In the genomic region with DNA sequence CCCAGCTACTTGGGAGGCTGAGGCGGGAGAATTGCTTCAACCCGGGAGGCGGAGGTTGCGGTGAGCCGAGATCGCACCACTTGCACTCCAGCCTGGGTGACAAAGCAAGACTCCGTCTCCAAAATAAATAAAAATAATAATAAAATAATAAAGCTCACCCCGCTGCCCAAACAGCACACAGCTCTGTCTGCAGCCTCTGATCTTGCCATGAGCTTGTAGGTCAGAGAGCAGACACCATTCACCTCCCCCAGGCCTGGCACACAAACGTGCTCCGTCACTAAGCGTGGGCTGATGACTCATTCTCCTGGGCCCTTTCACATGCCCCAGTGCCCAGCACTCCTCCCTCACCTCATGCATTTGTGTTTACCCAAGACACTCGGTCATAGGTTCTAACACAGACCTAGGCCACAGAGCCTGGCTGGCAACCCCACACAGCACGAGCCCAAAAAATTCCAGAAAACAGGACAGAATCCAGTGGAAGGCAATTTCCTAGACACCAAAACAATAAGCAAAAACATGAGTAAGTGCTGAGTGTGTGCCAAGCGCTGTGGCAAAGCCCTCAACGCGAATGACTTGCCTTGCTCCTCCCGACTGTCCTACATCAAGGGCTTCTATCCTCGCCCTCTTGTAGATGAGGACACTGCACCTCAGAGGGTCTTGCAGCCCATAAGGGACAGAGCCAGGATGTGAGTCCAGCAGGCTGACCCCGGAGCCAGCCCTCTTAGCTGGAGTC, we compare ENCODE assay signal across 8 cellular contexts. TPM values are rescaled to one million over a fixed set of nuclear protein-coding genes. Genes with fewer than 3 reads are reported as not detected.
DNase-seq lines count a peak whose midpoint lies in the region; ATAC-seq and TF ChIP-seq lines count a peak whose summit lies in the region.

No MANE protein-coding gene starts in this region.

- intact Hi-C loops in transverse colon (cut with DNase I; ENCODE audit: low total_unique reads) = no loop called here

- no peak for TF ChIP-seq POLR2A in transverse colon (IDR thresholded peaks at IDR 0.05)

- TF ChIP-seq CTCF in transverse colon (IDR thresholded peaks at IDR 0.05) = no peak

- ATAC-seq in GM19455 (IDR thresholded peaks at IDR 0.05; ENCODE audit: unreplicated experiment) = no peak

- H3K27ac ChIP-seq in transverse colon = peak overlapping the region; percentile 78 to 82 (median 79)

- H3K9me3 ChIP-seq in endocrine pancreas (ENCODE audit: control insufficient read depth, low read length) = no peaks in the 10 kb centered on the region
- H3K9me3 ChIP-seq in transverse colon = no peaks in the 10 kb centered on the region

- no peak for TF ChIP-seq EP300 in transverse colon (IDR thresholded peaks at IDR 0.05; ENCODE audit: low read depth)

- H3K4me1 ChIP-seq in endocrine pancreas (ENCODE audit: control insufficient read depth, insufficient read depth, low read length) (no peaks in the 10 kb centered on the region), transverse colon (peaks cover 23 to 56% (median 33%) of the 10 kb centered on the region in 4 donors)

- H3K36me3 ChIP-seq in endocrine pancreas (ENCODE audit: control insufficient read depth, insufficient read depth, low read length) (no peaks in the 10 kb centered on the region), transverse colon (no peaks in the 10 kb centered on the region)

- DNase-seq in activated T-cell treated with anti-CD3 and anti-CD28 coated beads for 4 hours (peak; percentile 14), RPMI8226 (peak; percentile 13), mucosa of gallbladder (ENCODE audit: low spot score) (peak; percentile 89), transverse colon (peak; percentile 89), GM19238 (ENCODE audit: insufficient read length, low spot score) (no peak)
- no peak for DNase-seq in activated T-cell treated with anti-CD3 and anti-CD28 coated beads, Interleukin-2, amount 50 U/mL, for 1 hour

- WGBS in transverse colon (ENCODE audit: low coverage in 1 of 2), 2 donors = 25 to 49% methylated on average over 9 to 19 of the region's 19 CpGs

- no peak overlapping the region for H3K4me3 ChIP-seq in endocrine pancreas (ENCODE audit: control insufficient read depth, insufficient read depth, low read length)
- no peak overlapping the region for H3K4me3 ChIP-seq in transverse colon

- H3K27me3 ChIP-seq in endocrine pancreas (ENCODE audit: control insufficient read depth, insufficient read depth, low read length) = no peaks in the 10 kb centered on the region
- no peaks in the 10 kb centered on the region for H3K27me3 ChIP-seq in transverse colon

- in situ Hi-C loops in transverse colon (cut with MboI; ENCODE audit: low pct_ligation_motif_present in 1 of 4, low pct_unique_long_range_greater_than_20kb in 1 of 4, low sequenced_read_pairs in 3 of 4) = no loop called here

- H3K9ac ChIP-seq in endocrine pancreas (ENCODE audit: control insufficient read depth, insufficient read depth, low read length) = peak overlapping the region; percentile 2

RNA-seq across cellular contexts. Expression of a gene that starts 18.0 kb away (rescaled TPM):
- total RNA-seq in mucosa of gallbladder (49.5 TPM), transverse colon (10 to 100 TPM; 66.3 to 93.0 (median 78.9) TPM)

RNA-seq across cellular contexts. Expression of a gene that starts 52.1 kb away (rescaled TPM):
- 0.20 TPM for total RNA-seq in mucosa of gallbladder
- total RNA-seq in transverse colon = under 1 TPM in 1 of 4 donors, not detected in 3; 0.14 TPM

Comparison
In these comparisons a context has a peak if more than half of its experiments do, and no peak if none do; other contexts are left out.
1. DNase-seq: peak in activated T-cell treated with anti-CD3 and anti-CD28 coated beads for 4 hours (single experiment), RPMI8226 (single experiment), mucosa of gallbladder (single experiment) and transverse colon (single experiment); none in activated T-cell treated with anti-CD3 and anti-CD28 coated beads, Interleukin-2, amount 50 U/mL, for 1 hour (single experiment) and GM19238 (single experiment).